In the genomic region with DNA sequence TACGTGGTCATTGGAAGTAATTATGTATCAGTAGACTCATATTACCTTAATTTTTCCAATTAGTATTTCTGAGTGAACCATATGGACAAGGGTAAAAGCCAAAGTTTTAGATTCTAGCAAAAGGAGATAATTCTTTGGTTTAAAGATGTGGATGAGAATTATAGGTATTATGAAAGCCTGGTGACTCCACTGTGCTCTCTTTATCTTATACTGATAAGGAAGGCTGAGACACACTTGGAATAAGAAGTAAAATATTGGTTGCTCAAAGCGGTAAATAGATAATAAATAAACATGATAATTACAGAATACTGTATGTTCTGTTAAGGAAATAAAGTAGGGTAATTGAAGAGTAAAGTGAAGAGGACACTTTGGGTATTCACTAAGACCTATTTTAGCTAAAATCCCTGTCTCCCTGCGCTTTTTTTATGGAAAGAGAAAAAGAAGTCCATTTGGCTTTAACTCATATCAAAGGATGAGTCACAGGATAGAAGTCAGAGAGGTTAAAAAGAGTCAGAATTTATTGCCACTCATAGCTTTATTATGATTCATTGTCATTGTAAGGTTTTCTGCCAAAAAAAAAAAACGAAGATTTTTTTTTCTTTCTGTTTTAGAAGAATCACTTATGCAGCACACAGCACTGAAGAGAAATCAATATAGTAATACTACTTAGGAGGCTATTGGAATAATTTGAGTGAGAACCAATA, we compare ENCODE assay signal across 15 cellular contexts.
DNase-seq lines count a peak whose midpoint lies in the region; ATAC-seq, FAIRE-seq and TF ChIP-seq lines count a peak whose summit lies in the region.
"Had no signal": no experiment of that assay in that cellular context is flagged by ENCODE, and none has a peak within 500 bp of the region (broad histone marks: within the 10 kb centered on the region; RNA-seq: fewer than 3 reads in every experiment).

No MANE protein-coding gene starts in this region.

- no peak overlapping the region for H3K27ac Mint-ChIP-seq in activated T-helper 17 cell treated with anti-CD3 and anti-CD28 coated beads, Interleukin-2, amount 50 U/mL, for 72 hours

- TF ChIP-seq CTCF in astrocyte of the cerebellum (IDR thresholded peaks at IDR 0.05; ENCODE audit: low read depth, low read length, missing control alignments) = no peak

- no peak overlapping the region for H3K4me3 Mint-ChIP-seq in activated T-helper 17 cell treated with anti-CD3 and anti-CD28 coated beads, Interleukin-2, amount 50 U/mL, for 72 hours

- H3K4me1 Mint-ChIP-seq in activated T-helper 17 cell treated with anti-CD3 and anti-CD28 coated beads, Interleukin-2, amount 50 U/mL, for 72 hours = no peaks in the 10 kb centered on the region

- in situ Hi-C loops in astrocyte of the cerebellum (cut with HindIII; ENCODE audit: low sequenced_read_pairs) = no loop called here

- H3K9me3 Mint-ChIP-seq in activated T-helper 17 cell treated with anti-CD3 and anti-CD28 coated beads, Interleukin-2, amount 50 U/mL, for 72 hours = peaks cover 12% of the 10 kb centered on the region

- ATAC-seq in GM18861 (IDR thresholded peaks at IDR 0.05; ENCODE audit: unreplicated experiment) = no peak
- ATAC-seq in activated T-helper 17 cell treated with anti-CD3 and anti-CD28 coated beads, Interleukin-2, amount 50 U/mL, for 72 hours (replicated peaks) = no peak
- ATAC-seq: body of pancreas had no signal

- intact Hi-C loops in head of caudate nucleus (cut with DNase I) = no loop called here

- no peak overlapping the region for H3K4me3 ChIP-seq in astrocyte of the cerebellum (ENCODE audit: low read depth, low read length)
- H3K4me3 ChIP-seq: body of pancreas had no signal

- FAIRE-seq in HTR-8/SVneo (lab: Jason Lieb, UNC) = no peak
- FAIRE-seq: kidney had no signal

- no peaks in the 10 kb centered on the region for H3K36me3 Mint-ChIP-seq in activated T-helper 17 cell treated with anti-CD3 and anti-CD28 coated beads, Interleukin-2, amount 50 U/mL, for 72 hours (ENCODE audit: low read depth)

- no peaks in the 10 kb centered on the region for H3K27me3 Mint-ChIP-seq in activated T-helper 17 cell treated with anti-CD3 and anti-CD28 coated beads, Interleukin-2, amount 50 U/mL, for 72 hours

- DNase-seq in AG20443 (ENCODE audit: low spot score) (peak; percentile 14), HTR-8/SVneo (ENCODE audit: insufficient read length, low spot score) (peak; percentile 19), astrocyte of the cerebellum (ENCODE audit: low read depth) (peak; percentile 5), iris pigment epithelial cell (ENCODE audit: low read depth) (peak; percentile 54), head of caudate nucleus (no peak), SHP77 treated with DMSO at 0.1 percent for 48 hours (lab: John Stamatoyannopoulos, UW) (no peak)
- DNase-seq: activated effector memory CD4-positive, alpha-beta T cell treated with anti-CD3 and anti-CD28 coated beads, Interleukin-2, amount 50 U/mL, for 16 hours; AML-193; body of pancreas; effector CD4-positive, alpha-beta T cell; glutamatergic neuron; kidney; stimulated activated CD4-positive, alpha-beta T cell treated with anti-CD3 and anti-CD28 coated beads, Interleukin-12 subunit alpha, Interleukin-12 subunit beta, amount 100 ng/mL, for 4 hours had no signal

Comparison
In these comparisons a context has a peak if more than half of its experiments do, and no peak if none do; other contexts are left out.
1. DNase-seq: peak in AG20443 (single experiment), HTR-8/SVneo (single experiment), astrocyte of the cerebellum (single experiment) and iris pigment epithelial cell (single experiment); none in head of caudate nucleus (0 of 42) and SHP77 treated with DMSO at 0.1 percent for 48 hours (single experiment).